ENCODE assay signal across 2 cellular contexts in genomic region chr1:20454004-20454403, GRCh38.
TF ChIP-seq lines count a peak whose summit lies in the region.

No MANE protein-coding gene starts in this region.

TF ChIP-seq in GM12891, 5 proteins besides CTCF, POLR2A, EP300 and RAD21:
- TF ChIP-seq POU2F2 (IDR thresholded peaks at IDR 0.05; ENCODE audit: low read depth, low read length) (no peak), PAX5 (IDR thresholded peaks at IDR 0.05; ENCODE audit: insufficient read depth, low read length, severe bottlenecking) (no peak), POLR2AphosphoS5 (IDR thresholded peaks at IDR 0.05; ENCODE audit: low read depth, low read length) (no peak), SPI1 (IDR thresholded peaks at IDR 0.05; ENCODE audit: low read depth, low read length) (no peak), TAF1 (IDR thresholded peaks at IDR 0.05; ENCODE audit: low read depth, low read length) (no peak)

TF ChIP-seq in IMR-90, 13 proteins besides CTCF, POLR2A, EP300 and RAD21:
- TF ChIP-seq MXI1 (IDR thresholded peaks at IDR 0.05; ENCODE audit: borderline replicate concordance, low read depth, low read length): no peak
- TF ChIP-seq SMC3 (IDR thresholded peaks at IDR 0.05; ENCODE audit: low read depth, low read length): no peak
- no peak for TF ChIP-seq USF2 (IDR thresholded peaks at IDR 0.05; ENCODE audit: low read depth, low read length)
- TF ChIP-seq ELK1 (IDR thresholded peaks at IDR 0.05; ENCODE audit: borderline replicate concordance, low read depth, low read length): no peak
- TF ChIP-seq RFX5 (IDR thresholded peaks at IDR 0.05; ENCODE audit: low read depth, low read length): no peak
- TF ChIP-seq RCOR1 (IDR thresholded peaks at IDR 0.05; ENCODE audit: insufficient replicate concordance, low read length): no peak
- TF ChIP-seq NFE2L2 (IDR thresholded peaks at IDR 0.05; ENCODE audit: low read depth, low read length): no peak
- no peak for TF ChIP-seq MAFK (IDR thresholded peaks at IDR 0.05; ENCODE audit: low read depth, low read length)
- no peak for TF ChIP-seq FOS (IDR thresholded peaks at IDR 0.05; ENCODE audit: low read depth, low read length)
- TF ChIP-seq BHLHE40 (IDR thresholded peaks at IDR 0.05; ENCODE audit: low read depth, low read length): no peak
- no peak for TF ChIP-seq CEBPB (IDR thresholded peaks at IDR 0.05; ENCODE audit: low read depth, low read length)
- no peak for TF ChIP-seq MAZ (IDR thresholded peaks at IDR 0.05; ENCODE audit: borderline replicate concordance, low read depth, low read length)
